Comparison of ENCODE assay signal across 1 cellular context in genomic region chr3:71121429-71122167, GRCh38.
TF ChIP-seq lines count a peak whose summit lies in the region.

No MANE protein-coding gene starts in this region.

TF ChIP-seq in IMR-90, 13 proteins besides CTCF, POLR2A, EP300 and RAD21:
- no peak for TF ChIP-seq SMC3 (IDR thresholded peaks at IDR 0.05; ENCODE audit: low read depth, low read length)
- TF ChIP-seq CHD1 (IDR thresholded peaks at IDR 0.05; ENCODE audit: low read depth, low read length): no peak
- TF ChIP-seq CEBPB (IDR thresholded peaks at IDR 0.05; ENCODE audit: low read depth, low read length): no peak
